In genomic region chr1:17856496-17857108, GRCh38 we compare ENCODE assay signal across 25 cellular contexts.
DNase-seq lines count a peak whose midpoint lies in the region; FAIRE-seq and TF ChIP-seq lines count a peak whose summit lies in the region.
"Had no signal": no experiment of that assay in that cellular context is flagged by ENCODE, and none has a peak within 500 bp of the region (broad histone marks: within the 10 kb centered on the region; RNA-seq: fewer than 3 reads in every experiment).

No MANE protein-coding gene starts in this region.

- H3K4me1 ChIP-seq in kidney (ENCODE audit: control insufficient read depth in 1 of 2, insufficient read depth in 1 of 2, low read depth in 1 of 2, low read length in 2 of 2): no peaks in the 10 kb centered on the region
- no peaks in the 10 kb centered on the region for H3K4me1 ChIP-seq in osteoblast (ENCODE audit: insufficient read depth, low read length)
- H3K4me1 ChIP-seq: HAP-1 had no signal

- no peaks in the 10 kb centered on the region for H3K9me3 Mint-ChIP-seq in endothelial cell (ENCODE audit: unreplicated experiment)
- H3K9me3 Mint-ChIP-seq: CD14-positive monocyte; CD4-positive, alpha-beta T cell; CD8-positive, alpha-beta memory T cell; HFFc6 had no signal

- no peak overlapping the region for H2AFZ ChIP-seq in osteoblast (ENCODE audit: low read length)

- TF ChIP-seq CTCF in kidney (IDR thresholded peaks at IDR 0.05; ENCODE audit: borderline replicate concordance, extremely low read depth, insufficient read depth): no peak
- TF ChIP-seq CTCF in osteoblast (IDR thresholded peaks at IDR 0.05; ENCODE audit: extremely low read depth, low read depth, low read length): no peak
- no peak for TF ChIP-seq CTCF in endothelial cell (IDR thresholded peaks at IDR 0.05; ENCODE audit: unreplicated experiment)

- no peak overlapping the region for H3K27ac Mint-ChIP-seq in endothelial cell (ENCODE audit: unreplicated experiment)
- H3K27ac Mint-ChIP-seq: CD14-positive monocyte; CD4-positive, alpha-beta T cell; CD8-positive, alpha-beta memory T cell; HFFc6 had no signal

- H3K27me3 Mint-ChIP-seq in endothelial cell (ENCODE audit: unreplicated experiment): no peaks in the 10 kb centered on the region

- H3K4me1 Mint-ChIP-seq in endothelial cell (ENCODE audit: unreplicated experiment): no peaks in the 10 kb centered on the region
- H3K4me1 Mint-ChIP-seq: CD14-positive monocyte; CD8-positive, alpha-beta memory T cell had no signal

- no peaks in the 10 kb centered on the region for H3K9me3 ChIP-seq in kidney (ENCODE audit: control insufficient read depth in 1 of 2, low read length in 2 of 2)
- H3K9me3 ChIP-seq in osteoblast (ENCODE audit: low read depth, low read length): no peaks in the 10 kb centered on the region
- H3K9me3 ChIP-seq: BE2C; BLaER1 treated with 17β-estradiol and CSF1 and Interleukin-3, amounts not matched to agents 10 nM and 100 nM; HAP-1 had no signal

- intact Hi-C loops in kidney (cut with DNase I): no loop called here

- no peak overlapping the region for H3K9ac ChIP-seq in kidney (ENCODE audit: low read length in 2 of 2)
- H3K9ac ChIP-seq: BLaER1 treated with 17β-estradiol and CSF1 and Interleukin-3, amounts not matched to agents 10 nM and 100 nM had no signal

- H3K4me3 ChIP-seq in kidney (ENCODE audit: low read length in 2 of 2) (no peak overlapping the region), osteoblast (ENCODE audit: insufficient read depth, low read length) (no peak overlapping the region)
- H3K4me3 ChIP-seq: BLaER1 treated with 17β-estradiol and CSF1 and Interleukin-3, amounts not matched to agents 10 nM and 100 nM; GM12878; HAP-1 had no signal

- no peak for FAIRE-seq in kidney (lab: Jason Lieb, UNC)
- FAIRE-seq: A204.1, D721Med, GM12878, GM19239, H54 had no signal

- no peaks in the 10 kb centered on the region for H3K36me3 Mint-ChIP-seq in endothelial cell (ENCODE audit: low read depth, unreplicated experiment)
- H3K36me3 Mint-ChIP-seq: CD14-positive monocyte; CD8-positive, alpha-beta memory T cell had no signal

- peak; percentile 25 for DNase-seq in NCI-H2227 (lab: John Stamatoyannopoulos, UW; ENCODE audit: unreplicated experiment)
- DNase-seq in NCI-H2227 treated with DMSO at 0.1 percent for 48 hours (lab: John Stamatoyannopoulos, UW): no peak
- DNase-seq in kidney: peak; percentile 42
- peak; percentile 37 for DNase-seq in osteoblast (ENCODE audit: insufficient read length, low spot score, missing footprints)
- DNase-seq in endothelial cell (ENCODE audit: low spot score): no peak
- no peak for DNase-seq in activated CD4-positive, alpha-beta T cell treated with anti-CD3 and anti-CD28 coated beads, Interleukin-2, amount 50 U/mL, for 1 hour
- DNase-seq: AML-193; BE2C; CD4-positive, alpha-beta T cell; CD8-positive, alpha-beta memory T cell; DMS 273 treated with DMSO at 0.1 percent for 48 hours; DMS79; EL; GDM1; GOT3; HFFc6 had no signal

- H4K20me1 ChIP-seq in osteoblast (ENCODE audit: insufficient read depth, low read length): no peaks in the 10 kb centered on the region
- H4K20me1 ChIP-seq: BLaER1 treated with 17β-estradiol and CSF1 and Interleukin-3, amounts not matched to agents 10 nM and 100 nM had no signal

- H3K27me3 ChIP-seq in osteoblast (ENCODE audit: insufficient read depth, low read length): no peaks in the 10 kb centered on the region
- H3K27me3 ChIP-seq: BE2C; BLaER1 treated with 17β-estradiol and CSF1 and Interleukin-3, amounts not matched to agents 10 nM and 100 nM had no signal

- no peak overlapping the region for H3K4me2 ChIP-seq in osteoblast (ENCODE audit: insufficient read depth, low read length)
- H3K4me2 ChIP-seq: BLaER1 treated with 17β-estradiol and CSF1 and Interleukin-3, amounts not matched to agents 10 nM and 100 nM had no signal

- H3K79me2 ChIP-seq in osteoblast (ENCODE audit: insufficient read depth, low read length): no peaks in the 10 kb centered on the region

- H3K27ac ChIP-seq in kidney (ENCODE audit: low read depth in 2 of 2, low read length in 2 of 2) (no peak overlapping the region), osteoblast (ENCODE audit: low read depth, low read length) (no peak overlapping the region)
- H3K27ac ChIP-seq: 22Rv1; BLaER1 treated with 17β-estradiol and CSF1 and Interleukin-3, amounts not matched to agents 10 nM and 100 nM had no signal

- no peak overlapping the region for H3K4me3 Mint-ChIP-seq in endothelial cell (ENCODE audit: unreplicated experiment)
- H3K4me3 Mint-ChIP-seq: CD14-positive monocyte; CD4-positive, alpha-beta T cell; HFFc6 had no signal

- no peaks in the 10 kb centered on the region for H3K36me3 ChIP-seq in kidney (ENCODE audit: control insufficient read depth in 1 of 2, insufficient read depth in 2 of 2, low read length in 2 of 2)
- H3K36me3 ChIP-seq in osteoblast (ENCODE audit: insufficient read depth, low read length): no peaks in the 10 kb centered on the region
- H3K36me3 ChIP-seq: BE2C; BLaER1 treated with 17β-estradiol and CSF1 and Interleukin-3, amounts not matched to agents 10 nM and 100 nM; HAP-1 had no signal

Comparison
In these comparisons a context has a peak if more than half of its experiments do, and no peak if none do; other contexts are left out.
1. DNase-seq: peak in NCI-H2227 (single experiment), kidney (single experiment) and osteoblast (single experiment); none in NCI-H2227 treated with DMSO at 0.1 percent for 48 hours (single experiment), endothelial cell (single experiment) and activated CD4-positive, alpha-beta T cell treated with anti-CD3 and anti-CD28 coated beads, Interleukin-2, amount 50 U/mL, for 1 hour (single experiment).